ENCODE assay signal across 9 cellular contexts in the genomic region with DNA sequence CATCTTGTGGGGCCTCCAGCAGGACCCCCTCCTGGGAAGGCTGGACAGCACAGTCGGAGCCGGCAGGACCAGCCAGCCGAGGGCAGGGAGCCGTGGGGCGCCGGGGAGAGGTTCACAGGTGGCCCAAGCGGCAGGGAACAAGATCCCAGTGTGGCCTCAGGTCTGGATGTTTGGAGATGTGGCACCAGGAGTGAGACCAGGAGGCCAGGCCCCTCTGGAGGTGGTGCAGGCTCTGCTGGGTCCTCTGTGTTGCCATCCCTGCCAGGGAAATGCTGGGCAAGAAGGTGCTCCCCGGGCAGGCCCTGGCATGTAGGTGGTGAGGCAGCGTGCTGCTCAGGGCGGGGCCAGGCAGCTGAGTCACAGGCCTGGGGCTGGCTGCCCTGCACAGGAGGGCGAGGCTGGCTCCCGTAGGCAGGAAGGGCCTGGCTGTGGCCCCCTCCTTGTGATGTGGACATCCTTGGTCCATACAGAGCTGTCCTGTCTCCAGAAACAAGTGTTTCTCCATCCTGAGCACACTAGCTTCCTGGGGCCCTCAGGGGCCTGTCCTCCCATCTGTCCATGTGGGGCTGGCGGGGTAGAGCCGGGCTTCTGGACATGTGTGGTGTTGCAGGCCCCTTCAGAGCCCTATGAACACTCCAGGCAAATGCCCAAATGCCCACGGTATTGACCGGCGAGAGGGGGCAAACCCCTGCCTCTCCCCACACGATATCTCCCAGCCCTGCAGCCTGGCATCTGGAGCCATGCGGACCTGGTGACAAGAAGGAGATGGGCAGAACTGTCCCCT. TPM values are rescaled to one million over a fixed set of nuclear protein-coding genes. Genes with fewer than 3 reads are reported as not detected.
A peak's percentile ranks its signal among the peaks of the same experiment; 100 is the strongest.
DNase-seq lines count a peak whose midpoint lies in the region; ATAC-seq and TF ChIP-seq lines count a peak whose summit lies in the region.
"Had no signal": no experiment of that assay in that cellular context is flagged by ENCODE, and none has a peak within 500 bp of the region (broad histone marks: within the 10 kb centered on the region; RNA-seq: fewer than 3 reads in every experiment).

No MANE protein-coding gene starts in this region.

- no peak overlapping the region for H3K4ac ChIP-seq in neuronal stem cell (ENCODE audit: low read length)

- H2BK120ac ChIP-seq in neuronal stem cell (ENCODE audit: low read depth, low read length): no peak overlapping the region

- H2AFZ ChIP-seq in neuronal stem cell (ENCODE audit: low read length): no peak overlapping the region

- peak overlapping the region; percentile 97 for H3K14ac ChIP-seq in neuronal stem cell (ENCODE audit: low read length)

- DNase-seq in EL (peak; percentile 71), NCI-H1417 treated with DMSO at 0.1 percent for 48 hours (lab: John Stamatoyannopoulos, UW) (peak; percentile 18), brain microvascular endothelial cell (peak; percentile 12), neuronal stem cell (ENCODE audit: low spot score) (no peak), COLO829 (ENCODE audit: low spot score) (no peak), Kasumi-1 (lab: John Stamatoyannopoulos, UW) (no peak)

- no peak for ATAC-seq in HG03159 (IDR thresholded peaks at IDR 0.05; ENCODE audit: unreplicated experiment)
- no peak for ATAC-seq in GM19452 (IDR thresholded peaks at IDR 0.05; ENCODE audit: unreplicated experiment)

- no peak overlapping the region for H2BK12ac ChIP-seq in neuronal stem cell (ENCODE audit: low read length)

- no CpG with 5 or more reads among the region's 19 CpGs for WGBS in neuronal stem cell (ENCODE audit: extremely low coverage in 2 of 2, insufficient read length in 2 of 2, insufficient replicate concordance in 1 of 2), 2 donors

- H3K4me1 ChIP-seq in neuronal stem cell (ENCODE audit: control insufficient read depth in 2 of 2, insufficient read depth in 1 of 2, low read depth in 1 of 2, low read length in 2 of 2): peaks cover 4 to 10% of the 10 kb centered on the region in 2 donors

- H3K9me3 ChIP-seq in neuronal stem cell (replicated peaks in 1 of 2; ENCODE audit: control insufficient read depth in 2 of 2, insufficient read depth in 1 of 2, low read depth in 1 of 2, low read length in 2 of 2): peaks cover 0 to 2% of the 10 kb centered on the region in 2 donors
- H3K9me3 ChIP-seq: neutrophil had no signal

- peak overlapping the region; percentile 44 for H3K9ac ChIP-seq in neuronal stem cell (ENCODE audit: low read depth, low read length, poor library complexity)

- TF ChIP-seq CTCF in brain microvascular endothelial cell (IDR thresholded peaks at IDR 0.05; ENCODE audit: low read depth, low read length, missing control alignments): no peak

- peak overlapping the region; percentile 92 for H4K8ac ChIP-seq in neuronal stem cell (ENCODE audit: low read depth, low read length)

- H3K4me3 ChIP-seq in brain microvascular endothelial cell (ENCODE audit: low read depth, low read length): no peak overlapping the region
- no peak overlapping the region for H3K4me3 ChIP-seq in neuronal stem cell (ENCODE audit: low read length in 2 of 2)

- H2BK15ac ChIP-seq in neuronal stem cell (ENCODE audit: low read length): no peak overlapping the region

- in situ Hi-C loops in brain microvascular endothelial cell (cut with HindIII; ENCODE audit: low pct_ligation_motif_present, low sequenced_read_pairs): no loop called here

- H3K23ac ChIP-seq in neuronal stem cell (ENCODE audit: low read depth, low read length, poor library complexity): peak overlapping the region; percentile 5

- no peak overlapping the region for H4K91ac ChIP-seq in neuronal stem cell (ENCODE audit: low read depth, low read length, poor library complexity)

- H3K79me1 ChIP-seq in neuronal stem cell (ENCODE audit: low read depth, low read length): peaks cover 4% of the 10 kb centered on the region

- H3K36me3 ChIP-seq in brain microvascular endothelial cell (replicated peaks): no peaks in the 10 kb centered on the region
- peaks cover 0 to 8% of the 10 kb centered on the region in 2 donors for H3K36me3 ChIP-seq in neuronal stem cell (replicated peaks in 1 of 2; ENCODE audit: control insufficient read depth in 2 of 2, insufficient read depth in 2 of 2, low read length in 2 of 2)
- H3K36me3 ChIP-seq: neutrophil had no signal

- peak overlapping the region; percentile 74 for H2AK5ac ChIP-seq in neuronal stem cell (ENCODE audit: low read depth, low read length)

- no peaks in the 10 kb centered on the region for H3K27me3 ChIP-seq in brain microvascular endothelial cell (replicated peaks)
- H3K27me3 ChIP-seq in neuronal stem cell (ENCODE audit: control insufficient read depth in 3 of 3, insufficient read depth in 3 of 3, low read depth in 1 of 3, low read length in 3 of 3): no peaks in the 10 kb centered on the region
- H3K27me3 ChIP-seq: neutrophil had no signal

- H3K18ac ChIP-seq in neuronal stem cell (ENCODE audit: low read length): peak overlapping the region; percentile 89

- no peak overlapping the region for H3K27ac ChIP-seq in brain microvascular endothelial cell
- H3K27ac ChIP-seq in neuronal stem cell (replicated peaks; ENCODE audit: low read length): no peak overlapping the region
- H3K27ac ChIP-seq: neutrophil had no signal

- H3K4me2 ChIP-seq in neuronal stem cell (ENCODE audit: insufficient read depth, low read length, poor library complexity, severe bottlenecking): no peak overlapping the region

- H2BK5ac ChIP-seq in neuronal stem cell (ENCODE audit: low read length): peak overlapping the region; percentile 48

RNA-seq across cellular contexts. Expression of a gene that starts 4.8 kb away (rescaled TPM):
- 0.59 TPM for polyA plus RNA-seq in neuronal stem cell (2013, experiment 1 of 2)
- 0.61 TPM for polyA plus RNA-seq in neuronal stem cell (2013, experiment 2 of 2)

RNA-seq across cellular contexts. Expression of a gene that starts 26.1 kb away (rescaled TPM):
- polyA plus RNA-seq in neuronal stem cell (2013, experiment 1 of 2): 0.14 TPM
- polyA plus RNA-seq in neuronal stem cell (2013, experiment 2 of 2): 0.11 TPM

Comparison
In these comparisons a context has a peak if more than half of its experiments do, and no peak if none do; other contexts are left out.
1. DNase-seq: peak in EL (single experiment), NCI-H1417 treated with DMSO at 0.1 percent for 48 hours (single experiment) and brain microvascular endothelial cell (single experiment); none in neuronal stem cell (single experiment), COLO829 (single experiment) and Kasumi-1 (0 of 2).